In the genomic region with DNA sequence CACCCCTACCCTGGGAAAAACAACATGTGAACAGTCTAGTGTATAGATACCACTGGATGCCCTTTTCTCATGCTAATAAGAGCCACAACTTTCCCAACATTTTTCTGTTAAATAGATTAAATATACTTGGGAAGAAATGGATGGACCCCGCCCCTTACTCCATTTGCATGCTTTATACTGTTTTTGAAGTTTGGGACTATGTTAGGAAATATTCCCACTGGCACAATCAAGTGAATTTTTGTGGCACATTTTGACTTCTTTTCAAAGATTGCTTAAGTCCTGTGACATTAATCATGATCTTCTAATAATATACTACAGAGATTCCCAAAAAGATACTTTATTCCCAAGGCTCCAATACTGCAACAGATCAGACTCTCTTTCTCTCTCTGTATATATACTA, we compare ENCODE assay signal across 16 cellular contexts.
DNase-seq lines count a peak whose midpoint lies in the region; ATAC-seq and TF ChIP-seq lines count a peak whose summit lies in the region.
"Had no signal": no experiment of that assay in that cellular context is flagged by ENCODE, and none has a peak within 500 bp of the region (broad histone marks: within the 10 kb centered on the region; RNA-seq: fewer than 3 reads in every experiment).

No MANE protein-coding gene starts in this region.

- no peaks in the 10 kb centered on the region for H3K27me3 ChIP-seq in mesendoderm (ENCODE audit: insufficient read depth, low read length, poor library complexity)
- H3K27me3 ChIP-seq in suprapubic skin: no peaks in the 10 kb centered on the region

- no peak for TF ChIP-seq POLR2A in suprapubic skin (IDR thresholded peaks at IDR 0.05)

- no peak overlapping the region for H2BK120ac ChIP-seq in mesendoderm (ENCODE audit: low read depth, low read length)

- H3K27ac ChIP-seq in mesendoderm (ENCODE audit: low read depth, low read length) (no peak overlapping the region), suprapubic skin (peak overlapping the region; percentile 59)
- H3K27ac ChIP-seq: A549, PC-9, RWPE1 had no signal

- ATAC-seq in GM18511 (IDR thresholded peaks at IDR 0.05; ENCODE audit: unreplicated experiment): no peak
- ATAC-seq: A549 had no signal

- H3K4me1 ChIP-seq in mesendoderm (ENCODE audit: control insufficient read depth, low read depth, low read length): peaks cover 4% of the 10 kb centered on the region
- peaks cover 15% of the 10 kb centered on the region for H3K4me1 ChIP-seq in suprapubic skin

- H3K36me3 ChIP-seq in mesendoderm (ENCODE audit: control insufficient read depth, insufficient read depth, low read length) (no peaks in the 10 kb centered on the region), suprapubic skin (no peaks in the 10 kb centered on the region)

- no peak overlapping the region for H4K8ac ChIP-seq in mesendoderm (ENCODE audit: low read depth, low read length)

- no peak overlapping the region for H3K56ac ChIP-seq in mesendoderm (ENCODE audit: low read length)

- H3K79me1 ChIP-seq in mesendoderm (ENCODE audit: low read length): no peaks in the 10 kb centered on the region

- no peak overlapping the region for H4K5ac ChIP-seq in mesendoderm (ENCODE audit: low read length)

- H3K4me2 ChIP-seq in mesendoderm (ENCODE audit: low read length): no peak overlapping the region
- H3K4me2 ChIP-seq: A549, PC-9 had no signal

- peak overlapping the region; percentile 25 for H2BK15ac ChIP-seq in mesendoderm (replicated peaks; ENCODE audit: low read depth)

- no peak overlapping the region for H3K23ac ChIP-seq in mesendoderm (ENCODE audit: low read length)

- no peak overlapping the region for H2BK5ac ChIP-seq in mesendoderm (ENCODE audit: low read length)

- H3K18ac ChIP-seq in mesendoderm (ENCODE audit: low read length): no peak overlapping the region

- no peaks in the 10 kb centered on the region for H3K9me3 ChIP-seq in suprapubic skin
- H3K9me3 ChIP-seq: A549 had no signal

- no peaks in the 10 kb centered on the region for H3K79me2 ChIP-seq in mesendoderm (ENCODE audit: control insufficient read depth, insufficient read depth, low read length)

- peak; percentile 31 for DNase-seq in GM03348 (ENCODE audit: low spot score)
- DNase-seq in cardiac fibroblast (ENCODE audit: low read depth in 2 of 2): peak; percentile 24 to 39
- no peak for DNase-seq in mesendoderm
- DNase-seq in suprapubic skin (ENCODE audit: low spot score in 2 of 2): no peak
- no peak for DNase-seq in NOMO-1 (lab: John Stamatoyannopoulos, UW; ENCODE audit: unreplicated experiment in 2 of 2)
- no peak for DNase-seq in NCI-H345 (lab: John Stamatoyannopoulos, UW)
- DNase-seq: C1 segment of cervical spinal cord; CD8-positive, alpha-beta memory T cell; KG1; MV-4-11; NCI-H187 treated with DMSO at 0.1 percent for 48 hours; NCI-H2227 treated with DMSO at 0.1 percent for 48 hours; PC-9 had no signal

- H2AK5ac ChIP-seq in mesendoderm (ENCODE audit: low read length): no peak overlapping the region

- H3K4ac ChIP-seq in mesendoderm (ENCODE audit: low read depth, low read length): no peak overlapping the region

- TF ChIP-seq CTCF in cardiac fibroblast (IDR thresholded peaks at IDR 0.05; ENCODE audit: low read depth, low read length) (no peak), suprapubic skin (IDR thresholded peaks at IDR 0.05) (no peak)

- no peak overlapping the region for H3K9ac ChIP-seq in mesendoderm (ENCODE audit: low read length)

- no peak for TF ChIP-seq EP300 in suprapubic skin (IDR thresholded peaks at IDR 0.05)

- whole genome bisulfite sequencing in mesendoderm (ENCODE audit: extremely low coverage, insufficient coverage, low lambda C conversion rate): no CpG with 5 or more reads among the region's 1 CpG
- WGBS in suprapubic skin: 38% methylated on average over 1 of the region's 1 CpG

- no peak overlapping the region for H3K4me3 ChIP-seq in cardiac fibroblast (replicated peaks in 1 of 2; ENCODE audit: low read depth in 2 of 2, low read length in 2 of 2)
- no peak overlapping the region for H3K4me3 ChIP-seq in mesendoderm (ENCODE audit: low read length)
- no peak overlapping the region for H3K4me3 ChIP-seq in suprapubic skin
- H3K4me3 ChIP-seq: A549, PC-9 had no signal

Comparison
In these comparisons a context has a peak if more than half of its experiments do, and no peak if none do; other contexts are left out.
1. DNase-seq: peak in GM03348 (single experiment) and cardiac fibroblast (2 of 2); none in mesendoderm (single experiment), suprapubic skin (0 of 2), NOMO-1 (0 of 2) and NCI-H345 (single experiment).